In the genomic region with DNA sequence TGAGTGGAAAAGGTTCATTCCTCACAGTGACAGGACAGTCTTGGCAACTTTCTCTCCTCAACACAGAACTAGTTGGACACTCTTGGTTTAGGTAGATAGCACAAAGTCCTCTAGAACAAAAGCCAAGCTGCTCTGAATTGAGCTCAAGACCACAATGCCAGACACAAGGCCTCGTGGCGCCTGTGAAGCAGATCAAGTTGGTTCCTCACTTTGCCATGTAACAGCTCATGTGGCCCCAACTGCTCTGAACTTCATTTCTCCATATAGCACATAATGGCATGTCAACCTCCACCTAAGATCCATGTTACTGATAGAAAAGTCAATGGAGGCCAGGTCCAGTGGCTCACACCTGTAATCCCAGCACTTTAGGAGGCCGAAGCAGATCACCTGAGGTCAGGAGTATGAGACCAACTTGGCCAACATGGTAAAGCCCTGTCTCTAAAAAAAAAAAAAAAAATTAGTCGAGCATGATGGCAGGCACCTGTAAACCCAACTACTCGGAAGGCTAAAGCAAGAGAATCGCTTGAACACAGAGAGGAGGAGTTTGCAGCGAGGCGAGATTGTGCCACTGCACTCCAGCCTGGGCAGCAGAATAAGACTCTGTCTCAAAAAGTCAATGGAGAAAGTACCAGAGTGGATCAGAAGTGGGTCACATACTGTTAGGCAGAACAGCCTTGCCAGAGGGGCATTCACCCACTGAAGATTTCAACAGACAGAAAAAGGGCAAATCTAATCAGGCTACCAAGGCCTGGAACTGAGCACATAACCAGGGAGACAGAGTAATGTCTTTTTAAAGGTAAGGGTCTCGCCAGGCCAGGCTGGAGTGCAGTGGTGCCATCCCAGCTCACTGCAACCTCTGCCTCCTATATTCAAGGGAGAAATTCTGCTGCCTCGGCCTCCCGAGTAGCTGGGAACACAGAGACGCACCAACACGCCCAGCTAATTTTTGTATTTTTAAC, we compare ENCODE assay signal across 1 cellular context.
A peak's percentile ranks its signal among the peaks of the same experiment; 100 is the strongest.
TF ChIP-seq lines count a peak whose summit lies in the region.

No MANE protein-coding gene starts in this region.

TF ChIP-seq in HepG2, 621 proteins besides CTCF, POLR2A, EP300 and RAD21 (continues in another document):
- TF ChIP-seq STAT5B (CRISPR knock-in tag; IDR thresholded peaks at IDR 0.05) = no peak
- no peak for TF ChIP-seq ZNF333 (CRISPR knock-in tag; IDR thresholded peaks at IDR 0.05; ENCODE audit: borderline replicate concordance)
- TF ChIP-seq TRIM24 (CRISPR knock-in tag; IDR thresholded peaks at IDR 0.05) = no peak
- peak; percentile 36; the same call in 1 of the 2 replicates for TF ChIP-seq POLR2AphosphoS5 (IDR thresholded peaks at IDR 0.05; ENCODE audit: low read depth, low read length)
- no peak for TF ChIP-seq ZNF678 (CRISPR knock-in tag; IDR thresholded peaks at IDR 0.05)
- no peak for TF ChIP-seq SOX13 (IDR thresholded peaks at IDR 0.05)
- TF ChIP-seq SOX13 (CRISPR knock-in tag; conservative IDR thresholded peaks at IDR 0.05 in 1 of 2, IDR thresholded peaks at IDR 0.05 in 1 of 2) = 0 out of 4 replicates have a peak, but pooled peaks of 1 of the 2 experiments have one; percentile 6
- no peak for TF ChIP-seq HNRNPH1 (optimal IDR thresholded peaks at IDR 0.05; ENCODE audit: low read depth, low read length)
- TF ChIP-seq RARG (CRISPR knock-in tag; IDR thresholded peaks at IDR 0.05; ENCODE audit: low read depth) = 0 out of 2 replicates have a peak, but pooled peaks have one; percentile 54
- TF ChIP-seq ZNF253 (CRISPR knock-in tag; IDR thresholded peaks at IDR 0.05; ENCODE audit: borderline replicate concordance) = 0 out of 2 replicates have a peak, but pooled peaks have one; percentile 45
- TF ChIP-seq ZNF234 (CRISPR knock-in tag; conservative IDR thresholded peaks at IDR 0.05) = no peak
- no peak for TF ChIP-seq ZNF225 (CRISPR knock-in tag; IDR thresholded peaks at IDR 0.05)
- no peak for TF ChIP-seq PPARG (CRISPR knock-in tag; conservative IDR thresholded peaks at IDR 0.05)
- TF ChIP-seq ZNF30 (CRISPR knock-in tag; IDR thresholded peaks at IDR 0.05) = no peak
- no peak for TF ChIP-seq ZNF382 (CRISPR knock-in tag; IDR thresholded peaks at IDR 0.05; ENCODE audit: borderline replicate concordance)
- TF ChIP-seq, protein P1, sequence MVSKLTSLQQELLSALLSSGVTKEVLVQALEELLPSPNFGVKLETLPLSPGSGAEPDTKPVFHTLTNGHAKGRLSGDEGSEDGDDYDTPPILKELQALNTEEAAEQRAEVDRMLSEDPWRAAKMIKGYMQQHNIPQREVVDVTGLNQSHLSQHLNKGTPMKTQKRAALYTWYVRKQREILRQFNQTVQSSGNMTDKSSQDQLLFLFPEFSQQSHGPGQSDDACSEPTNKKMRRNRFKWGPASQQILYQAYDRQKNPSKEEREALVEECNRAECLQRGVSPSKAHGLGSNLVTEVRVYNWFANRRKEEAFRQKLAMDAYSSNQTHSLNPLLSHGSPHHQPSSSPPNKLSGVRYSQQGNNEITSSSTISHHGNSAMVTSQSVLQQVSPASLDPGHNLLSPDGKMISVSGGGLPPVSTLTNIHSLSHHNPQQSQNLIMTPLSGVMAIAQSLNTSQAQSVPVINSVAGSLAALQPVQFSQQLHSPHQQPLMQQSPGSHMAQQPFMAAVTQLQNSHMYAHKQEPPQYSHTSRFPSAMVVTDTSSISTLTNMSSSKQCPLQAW (CRISPR knock-in tag; IDR thresholded peaks at IDR 0.05) = 0 out of 2 replicates have a peak, but pooled peaks have one; percentile 19
- no peak for TF ChIP-seq NR2C2 (CRISPR knock-in tag; IDR thresholded peaks at IDR 0.05; ENCODE audit: borderline replicate concordance)
- TF ChIP-seq, protein P2, sequence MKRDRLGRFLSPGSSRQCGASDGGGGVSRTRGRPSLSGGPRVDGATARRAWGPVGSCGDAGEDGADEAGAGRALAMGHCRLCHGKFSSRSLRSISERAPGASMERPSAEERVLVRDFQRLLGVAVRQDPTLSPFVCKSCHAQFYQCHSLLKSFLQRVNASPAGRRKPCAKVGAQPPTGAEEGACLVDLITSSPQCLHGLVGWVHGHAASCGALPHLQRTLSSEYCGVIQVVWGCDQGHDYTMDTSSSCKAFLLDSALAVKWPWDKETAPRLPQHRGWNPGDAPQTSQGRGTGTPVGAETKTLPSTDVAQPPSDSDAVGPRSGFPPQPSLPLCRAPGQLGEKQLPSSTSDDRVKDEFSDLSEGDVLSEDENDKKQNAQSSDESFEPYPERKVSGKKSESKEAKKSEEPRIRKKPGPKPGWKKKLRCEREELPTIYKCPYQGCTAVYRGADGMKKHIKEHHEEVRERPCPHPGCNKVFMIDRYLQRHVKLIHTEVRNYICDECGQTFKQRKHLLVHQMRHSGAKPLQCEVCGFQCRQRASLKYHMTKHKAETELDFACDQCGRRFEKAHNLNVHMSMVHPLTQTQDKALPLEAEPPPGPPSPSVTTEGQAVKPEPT (CRISPR knock-in tag; IDR thresholded peaks at IDR 0.05; ENCODE audit: low read depth) = no peak
- TF ChIP-seq, protein P3, sequence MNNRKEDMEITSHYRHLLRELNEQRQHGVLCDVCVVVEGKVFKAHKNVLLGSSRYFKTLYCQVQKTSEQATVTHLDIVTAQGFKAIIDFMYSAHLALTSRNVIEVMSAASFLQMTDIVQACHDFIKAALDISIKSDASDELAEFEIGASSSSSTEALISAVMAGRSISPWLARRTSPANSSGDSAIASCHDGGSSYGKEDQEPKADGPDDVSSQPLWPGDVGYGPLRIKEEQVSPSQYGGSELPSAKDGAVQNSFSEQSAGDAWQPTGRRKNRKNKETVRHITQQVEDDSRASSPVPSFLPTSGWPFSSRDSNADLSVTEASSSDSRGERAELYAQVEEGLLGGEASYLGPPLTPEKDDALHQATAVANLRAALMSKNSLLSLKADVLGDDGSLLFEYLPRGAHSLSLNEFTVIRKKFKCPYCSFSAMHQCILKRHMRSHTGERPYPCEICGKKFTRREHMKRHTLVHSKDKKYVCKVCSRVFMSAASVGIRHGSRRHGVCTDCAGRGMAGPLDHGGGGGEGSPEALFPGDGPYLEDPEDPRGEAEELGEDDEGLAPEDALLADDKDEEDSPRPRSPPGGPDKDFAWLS (CRISPR knock-in tag; IDR thresholded peaks at IDR 0.05; ENCODE audit: borderline replicate concordance) = no peak
- 0 out of 2 replicates have a peak, but pooled peaks have one; percentile 57 for TF ChIP-seq ZFP36L1 (CRISPR knock-in tag; IDR thresholded peaks at IDR 0.05)
- peak; percentile 27; the same call in 1 of the 2 replicates for TF ChIP-seq PAF1 (CRISPR knock-in tag; IDR thresholded peaks at IDR 0.05)
- TF ChIP-seq, protein P4, sequence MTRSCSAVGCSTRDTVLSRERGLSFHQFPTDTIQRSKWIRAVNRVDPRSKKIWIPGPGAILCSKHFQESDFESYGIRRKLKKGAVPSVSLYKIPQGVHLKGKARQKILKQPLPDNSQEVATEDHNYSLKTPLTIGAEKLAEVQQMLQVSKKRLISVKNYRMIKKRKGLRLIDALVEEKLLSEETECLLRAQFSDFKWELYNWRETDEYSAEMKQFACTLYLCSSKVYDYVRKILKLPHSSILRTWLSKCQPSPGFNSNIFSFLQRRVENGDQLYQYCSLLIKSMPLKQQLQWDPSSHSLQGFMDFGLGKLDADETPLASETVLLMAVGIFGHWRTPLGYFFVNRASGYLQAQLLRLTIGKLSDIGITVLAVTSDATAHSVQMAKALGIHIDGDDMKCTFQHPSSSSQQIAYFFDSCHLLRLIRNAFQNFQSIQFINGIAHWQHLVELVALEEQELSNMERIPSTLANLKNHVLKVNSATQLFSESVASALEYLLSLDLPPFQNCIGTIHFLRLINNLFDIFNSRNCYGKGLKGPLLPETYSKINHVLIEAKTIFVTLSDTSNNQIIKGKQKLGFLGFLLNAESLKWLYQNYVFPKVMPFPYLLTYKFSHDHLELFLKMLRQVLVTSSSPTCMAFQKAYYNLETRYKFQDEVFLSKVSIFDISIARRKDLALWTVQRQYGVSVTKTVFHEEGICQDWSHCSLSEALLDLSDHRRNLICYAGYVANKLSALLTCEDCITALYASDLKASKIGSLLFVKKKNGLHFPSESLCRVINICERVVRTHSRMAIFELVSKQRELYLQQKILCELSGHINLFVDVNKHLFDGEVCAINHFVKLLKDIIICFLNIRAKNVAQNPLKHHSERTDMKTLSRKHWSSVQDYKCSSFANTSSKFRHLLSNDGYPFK (CRISPR knock-in tag; IDR thresholded peaks at IDR 0.05; ENCODE audit: borderline replicate concordance) = 0 out of 2 replicates have a peak, but pooled peaks have one; percentile 20
- no peak for TF ChIP-seq NR2F2 (IDR thresholded peaks at IDR 0.05; ENCODE audit: borderline replicate concordance, low read depth)
- TF ChIP-seq YY1 (IDR thresholded peaks at IDR 0.05; ENCODE audit: insufficient read depth, insufficient replicate concordance, low read depth, low read length) = no peak
- TF ChIP-seq, protein P5, sequence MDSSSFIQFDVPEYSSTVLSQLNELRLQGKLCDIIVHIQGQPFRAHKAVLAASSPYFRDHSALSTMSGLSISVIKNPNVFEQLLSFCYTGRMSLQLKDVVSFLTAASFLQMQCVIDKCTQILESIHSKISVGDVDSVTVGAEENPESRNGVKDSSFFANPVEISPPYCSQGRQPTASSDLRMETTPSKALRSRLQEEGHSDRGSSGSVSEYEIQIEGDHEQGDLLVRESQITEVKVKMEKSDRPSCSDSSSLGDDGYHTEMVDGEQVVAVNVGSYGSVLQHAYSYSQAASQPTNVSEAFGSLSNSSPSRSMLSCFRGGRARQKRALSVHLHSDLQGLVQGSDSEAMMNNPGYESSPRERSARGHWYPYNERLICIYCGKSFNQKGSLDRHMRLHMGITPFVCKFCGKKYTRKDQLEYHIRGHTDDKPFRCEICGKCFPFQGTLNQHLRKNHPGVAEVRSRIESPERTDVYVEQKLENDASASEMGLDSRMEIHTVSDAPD (CRISPR knock-in tag; IDR thresholded peaks at IDR 0.05) = no peak
- 0 out of 2 replicates have a peak, but pooled peaks have one; percentile 38 for TF ChIP-seq CENPT (CRISPR knock-in tag; IDR thresholded peaks at IDR 0.05; ENCODE audit: low read depth)
- no peak for TF ChIP-seq ETV5 (CRISPR knock-in tag; IDR thresholded peaks at IDR 0.05; ENCODE audit: borderline replicate concordance)
- TF ChIP-seq, protein P6, sequence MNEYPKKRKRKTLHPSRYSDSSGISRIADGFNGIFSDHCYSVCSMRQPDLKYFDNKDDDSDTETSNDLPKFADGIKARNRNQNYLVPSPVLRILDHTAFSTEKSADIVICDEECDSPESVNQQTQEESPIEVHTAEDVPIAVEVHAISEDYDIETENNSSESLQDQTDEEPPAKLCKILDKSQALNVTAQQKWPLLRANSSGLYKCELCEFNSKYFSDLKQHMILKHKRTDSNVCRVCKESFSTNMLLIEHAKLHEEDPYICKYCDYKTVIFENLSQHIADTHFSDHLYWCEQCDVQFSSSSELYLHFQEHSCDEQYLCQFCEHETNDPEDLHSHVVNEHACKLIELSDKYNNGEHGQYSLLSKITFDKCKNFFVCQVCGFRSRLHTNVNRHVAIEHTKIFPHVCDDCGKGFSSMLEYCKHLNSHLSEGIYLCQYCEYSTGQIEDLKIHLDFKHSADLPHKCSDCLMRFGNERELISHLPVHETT (CRISPR knock-in tag; conservative IDR thresholded peaks at IDR 0.05) = 0 out of 2 replicates have a peak, but pooled peaks have one; percentile 54
- no peak for TF ChIP-seq CBX2 (IDR thresholded peaks at IDR 0.05; ENCODE audit: low read depth, low read length)
- no peak for TF ChIP-seq CBX2 (CRISPR knock-in tag; IDR thresholded peaks at IDR 0.05; ENCODE audit: low read depth)
- peak; percentile 86; the same call in 1 of the 2 replicates for TF ChIP-seq ARID2 (CRISPR knock-in tag; IDR thresholded peaks at IDR 0.05; ENCODE audit: borderline replicate concordance)
- TF ChIP-seq ZFYVE20 (CRISPR knock-in tag; IDR thresholded peaks at IDR 0.05; ENCODE audit: borderline replicate concordance, low read depth) = no peak
- 0 out of 2 replicates have a peak, but pooled peaks have one; percentile 13 for TF ChIP-seq MTA1 (CRISPR knock-in tag; IDR thresholded peaks at IDR 0.05; ENCODE audit: borderline replicate concordance)
- TF ChIP-seq ZNF883 (CRISPR knock-in tag; IDR thresholded peaks at IDR 0.05; ENCODE audit: not compliant biosample characterization) = no peak
- no peak for TF ChIP-seq ZNF720 (CRISPR knock-in tag; IDR thresholded peaks at IDR 0.05)
- TF ChIP-seq TAF1 (CRISPR knock-in tag; IDR thresholded peaks at IDR 0.05) = no peak
- no peak for TF ChIP-seq AGO1 (IDR thresholded peaks at IDR 0.05; ENCODE audit: low read depth, low read length, poor library complexity, severe bottlenecking)
- TF ChIP-seq, protein P7, sequence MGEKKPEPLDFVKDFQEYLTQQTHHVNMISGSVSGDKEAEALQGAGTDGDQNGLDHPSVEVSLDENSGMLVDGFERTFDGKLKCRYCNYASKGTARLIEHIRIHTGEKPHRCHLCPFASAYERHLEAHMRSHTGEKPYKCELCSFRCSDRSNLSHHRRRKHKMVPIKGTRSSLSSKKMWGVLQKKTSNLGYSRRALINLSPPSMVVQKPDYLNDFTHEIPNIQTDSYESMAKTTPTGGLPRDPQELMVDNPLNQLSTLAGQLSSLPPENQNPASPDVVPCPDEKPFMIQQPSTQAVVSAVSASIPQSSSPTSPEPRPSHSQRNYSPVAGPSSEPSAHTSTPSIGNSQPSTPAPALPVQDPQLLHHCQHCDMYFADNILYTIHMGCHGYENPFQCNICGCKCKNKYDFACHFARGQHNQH (CRISPR knock-in tag; IDR thresholded peaks at IDR 0.05) = no peak
- TF ChIP-seq PRPF4 (IDR thresholded peaks at IDR 0.05; ENCODE audit: low read depth, low read length, poor library complexity, severe bottlenecking) = no peak
- TF ChIP-seq XRCC5 (optimal IDR thresholded peaks at IDR 0.05; ENCODE audit: low read length) = peak; percentile 38
- TF ChIP-seq PHF20 (CRISPR knock-in tag; IDR thresholded peaks at IDR 0.05) = no peak
- TF ChIP-seq REPIN1 (CRISPR knock-in tag; IDR thresholded peaks at IDR 0.05; ENCODE audit: borderline replicate concordance, low read depth) = 0 out of 2 replicates have a peak, but pooled peaks have one; percentile 19
- TF ChIP-seq ZNF101 (CRISPR knock-in tag; IDR thresholded peaks at IDR 0.05; ENCODE audit: borderline replicate concordance, low read depth) = no peak
- TF ChIP-seq ERF (CRISPR knock-in tag; IDR thresholded peaks at IDR 0.05) = peak; percentile 6; the same call in 1 of the 2 replicates
- no peak for TF ChIP-seq NFRKB (IDR thresholded peaks at IDR 0.05)
- TF ChIP-seq ZNF431 (CRISPR knock-in tag; IDR thresholded peaks at IDR 0.05; ENCODE audit: borderline replicate concordance, low read depth) = no peak
- no peak for TF ChIP-seq TCF7L2 (IDR thresholded peaks at IDR 0.05; ENCODE audit: low read depth, low read length)
- TF ChIP-seq ETV6 (CRISPR knock-in tag; conservative IDR thresholded peaks at IDR 0.05) = no peak; the same call in 1 of the 2 replicates
- TF ChIP-seq ZNF446 (CRISPR knock-in tag; IDR thresholded peaks at IDR 0.05) = 0 out of 2 replicates have a peak, but pooled peaks have one; percentile 40
- TF ChIP-seq ZSCAN30 (CRISPR knock-in tag; IDR thresholded peaks at IDR 0.05) = 0 out of 2 replicates have a peak, but pooled peaks have one; percentile 3
- peak; percentile 75 for TF ChIP-seq POLR2AphosphoS2 (IDR thresholded peaks at IDR 0.05; ENCODE audit: low read depth, low read length)
- TF ChIP-seq, protein P8, sequence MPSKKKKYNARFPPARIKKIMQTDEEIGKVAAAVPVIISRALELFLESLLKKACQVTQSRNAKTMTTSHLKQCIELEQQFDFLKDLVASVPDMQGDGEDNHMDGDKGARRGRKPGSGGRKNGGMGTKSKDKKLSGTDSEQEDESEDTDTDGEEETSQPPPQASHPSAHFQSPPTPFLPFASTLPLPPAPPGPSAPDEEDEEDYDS (CRISPR knock-in tag; IDR thresholded peaks at IDR 0.05) = no peak
